Comparison of ENCODE assay signal across 11 cellular contexts in genomic region chr15:72341361-72341760, GRCh38. TPM values are rescaled to one million over a fixed set of nuclear protein-coding genes. Genes with fewer than 3 reads are reported as not detected.
DNase-seq lines count a peak whose midpoint lies in the region; ATAC-seq and TF ChIP-seq lines count a peak whose summit lies in the region.
"Had no signal": no experiment of that assay in that cellular context is flagged by ENCODE, and none has a peak within 500 bp of the region (broad histone marks: within the 10 kb centered on the region; RNA-seq: fewer than 3 reads in every experiment).

No MANE protein-coding gene starts in this region.

- intact Hi-C loops in naive thymus-derived CD4-positive, alpha-beta T cell (cut with micrococcal nuclease) = loop anchor here in 1 of 2 donors (5.0 to 10.0 kb wide), 2 partner anchors 246 to 333 kb away; no protein-coding TSS in a partner anchor

- peaks cover 0 to 51% (median 15%) of the 10 kb centered on the region in 3 experiments for H3K36me3 ChIP-seq in naive thymus-derived CD4-positive, alpha-beta T cell (ENCODE audit: control insufficient read depth in 2 of 3, insufficient read depth in 3 of 3, low read length in 3 of 3)

- H3K9me3 ChIP-seq in naive thymus-derived CD4-positive, alpha-beta T cell (ENCODE audit: control insufficient read depth in 2 of 3, low read length in 3 of 3) = no peaks in the 10 kb centered on the region
- H3K9me3 ChIP-seq: suprapubic skin had no signal

- peaks cover 19% of the 10 kb centered on the region for H3K4me1 Mint-ChIP-seq in glutamatergic neuron (ENCODE audit: low read depth, unreplicated experiment)
- peaks cover 0 to 6% (median 0%) of the 10 kb centered on the region in 7 donors for H3K4me1 Mint-ChIP-seq in naive thymus-derived CD4-positive, alpha-beta T cell
- H3K4me1 Mint-ChIP-seq: activated B cell treated with CpG ODN at 0.5 μM for 24 hours had no signal

- peak; percentile 70 for TF ChIP-seq CTCF in glutamatergic neuron (IDR thresholded peaks at IDR 0.05; ENCODE audit: partially characterized antibody, unreplicated experiment)

- no peaks in the 10 kb centered on the region for H3K27me3 ChIP-seq in naive thymus-derived CD4-positive, alpha-beta T cell (ENCODE audit: control insufficient read depth in 2 of 2, insufficient read depth in 2 of 2, low read length in 2 of 2)
- H3K27me3 ChIP-seq: suprapubic skin had no signal

- ATAC-seq in GM19035 (IDR thresholded peaks at IDR 0.05; ENCODE audit: unreplicated experiment) = no peak
- no peak for ATAC-seq in naive thymus-derived CD4-positive, alpha-beta T cell

- H3K36me3 Mint-ChIP-seq in glutamatergic neuron (ENCODE audit: unreplicated experiment) = peaks cover 5% of the 10 kb centered on the region
- H3K36me3 Mint-ChIP-seq in naive thymus-derived CD4-positive, alpha-beta T cell = peaks cover 2 to 44% (median 22%) of the 10 kb centered on the region in 5 donors

- H3K27ac Mint-ChIP-seq in glutamatergic neuron (ENCODE audit: unreplicated experiment) = peak overlapping the region; percentile 75
- H3K27ac Mint-ChIP-seq in naive thymus-derived CD4-positive, alpha-beta T cell = no peak overlapping the region

- H3K27me3 Mint-ChIP-seq in glutamatergic neuron (ENCODE audit: unreplicated experiment) = peaks cover 7% of the 10 kb centered on the region
- no peaks in the 10 kb centered on the region for H3K27me3 Mint-ChIP-seq in naive thymus-derived CD4-positive, alpha-beta T cell
- H3K27me3 Mint-ChIP-seq: activated B cell treated with CpG ODN at 0.5 μM for 24 hours had no signal

- H3K4me3 Mint-ChIP-seq in glutamatergic neuron (ENCODE audit: unreplicated experiment) = peak overlapping the region; percentile 37
- no peak overlapping the region for H3K4me3 Mint-ChIP-seq in naive thymus-derived CD4-positive, alpha-beta T cell
- H3K4me3 Mint-ChIP-seq: activated B cell treated with CpG ODN at 0.5 μM for 24 hours had no signal

- H3K4me3 ChIP-seq in naive thymus-derived CD4-positive, alpha-beta T cell (ENCODE audit: low read length) = no peak overlapping the region
- H3K4me3 ChIP-seq: suprapubic skin had no signal

- DNase-seq in A172 (ENCODE audit: low spot score) (peak; percentile 15), ELR (ENCODE audit: low read depth) (peak; percentile 45), RPMI7951 (ENCODE audit: low read depth) (peak; percentile 15), glutamatergic neuron (peak; percentile 80), NCI-H2107 treated with DMSO at 0.1 percent for 48 hours (lab: John Stamatoyannopoulos, UW; ENCODE audit: unreplicated experiment) (no peak)
- DNase-seq in naive thymus-derived CD4-positive, alpha-beta T cell = no peak
- no peak for DNase-seq in stimulated activated CD4-positive, alpha-beta T cell treated with anti-CD3 and anti-CD28 coated beads, Interleukin-15, amount 100 ng/mL, for 24 hours
- DNase-seq: activated B cell treated with CpG ODN at 0.5 μM for 24 hours; stimulated activated CD4-positive, alpha-beta T cell treated with anti-CD3 and anti-CD28 coated beads, Interleukin-4, amount 100 ng/mL, for 24 hours had no signal

- no peaks in the 10 kb centered on the region for H3K4me1 ChIP-seq in naive thymus-derived CD4-positive, alpha-beta T cell (ENCODE audit: control insufficient read depth in 2 of 2, insufficient read depth in 2 of 2, low read length in 2 of 2)
- H3K4me1 ChIP-seq: suprapubic skin had no signal

- peaks cover 3% of the 10 kb centered on the region for H3K9me3 Mint-ChIP-seq in glutamatergic neuron (ENCODE audit: unreplicated experiment)
- no peaks in the 10 kb centered on the region for H3K9me3 Mint-ChIP-seq in naive thymus-derived CD4-positive, alpha-beta T cell
- H3K9me3 Mint-ChIP-seq: activated B cell treated with CpG ODN at 0.5 μM for 24 hours had no signal

- CTCF ChIA-PET in naive thymus-derived CD4-positive, alpha-beta T cell (lab: Charles Lee) = no interaction called here

- no peak overlapping the region for H3K27ac ChIP-seq in naive thymus-derived CD4-positive, alpha-beta T cell (ENCODE audit: low read depth, low read length)
- H3K27ac ChIP-seq: suprapubic skin had no signal

- POLR2A ChIA-PET in naive thymus-derived CD4-positive, alpha-beta T cell (lab: Charles Lee) = interaction anchor here (0.6 kb wide), 1 partner anchor 753 kb away, joined by 3 read pairs; no protein-coding TSS in a partner anchor

RNA-seq across cellular contexts. Expression of gene CELF6, which starts 21.4 kb away (rescaled TPM):
- not detected in 2 replicates for total RNA-seq in A172 (2014; rRNA removed; shearing (Covaris generic))
- total RNA-seq in RPMI7951 (2014; rRNA removed; shearing (Covaris generic)) = not detected in 2 replicates
- 4.1 TPM for total RNA-seq in glutamatergic neuron (ENCODE audit: unreplicated experiment)
- total RNA-seq in naive thymus-derived CD4-positive, alpha-beta T cell = 1 to 10 TPM; 1.2 to 5.7 (median 3.8) TPM
- under 1 TPM; 0.10 to 0.59 TPM for polyA plus RNA-seq in naive thymus-derived CD4-positive, alpha-beta T cell

RNA-seq across cellular contexts. Expression of gene HEXA, which starts 34.5 kb away (rescaled TPM):
- total RNA-seq in A172 (2014; rRNA removed; shearing (Covaris generic)) = 89.0 and 109 TPM in 2 replicates
- 89.2 and 128 TPM in 2 replicates for total RNA-seq in RPMI7951 (2014; rRNA removed; shearing (Covaris generic))
- 81.6 TPM for total RNA-seq in glutamatergic neuron (ENCODE audit: unreplicated experiment)
- total RNA-seq in naive thymus-derived CD4-positive, alpha-beta T cell = 100 to 1,000 TPM in 2 of 5 experiments, 10 to 100 TPM in 3; 83.1 to 101 (median 94.8) TPM
- 10 to 100 TPM; 60.3 to 81.0 TPM for polyA plus RNA-seq in naive thymus-derived CD4-positive, alpha-beta T cell

RNA-seq across cellular contexts. Expression of gene TMEM202, which starts 56.7 kb away (rescaled TPM):
- total RNA-seq in A172 (2014; rRNA removed; shearing (Covaris generic)) = not detected in 2 replicates
- not detected in 2 replicates for total RNA-seq in RPMI7951 (2014; rRNA removed; shearing (Covaris generic))
- not detected for total RNA-seq in glutamatergic neuron (ENCODE audit: unreplicated experiment)
- not detected for total RNA-seq in naive thymus-derived CD4-positive, alpha-beta T cell
- not detected for polyA plus RNA-seq in naive thymus-derived CD4-positive, alpha-beta T cell
- total RNA-seq: activated B cell treated with CpG ODN at 0.5 μM for 24 hours, suprapubic skin had no signal

Comparison
In these comparisons a context has a peak if more than half of its experiments do, and no peak if none do; other contexts are left out.
1. DNase-seq: peak in A172 (single experiment), ELR (single experiment), RPMI7951 (single experiment) and glutamatergic neuron (single experiment); none in NCI-H2107 treated with DMSO at 0.1 percent for 48 hours (single experiment), naive thymus-derived CD4-positive, alpha-beta T cell (0 of 9) and stimulated activated CD4-positive, alpha-beta T cell treated with anti-CD3 and anti-CD28 coated beads, Interleukin-15, amount 100 ng/mL, for 24 hours (single experiment).